In the genomic region with DNA sequence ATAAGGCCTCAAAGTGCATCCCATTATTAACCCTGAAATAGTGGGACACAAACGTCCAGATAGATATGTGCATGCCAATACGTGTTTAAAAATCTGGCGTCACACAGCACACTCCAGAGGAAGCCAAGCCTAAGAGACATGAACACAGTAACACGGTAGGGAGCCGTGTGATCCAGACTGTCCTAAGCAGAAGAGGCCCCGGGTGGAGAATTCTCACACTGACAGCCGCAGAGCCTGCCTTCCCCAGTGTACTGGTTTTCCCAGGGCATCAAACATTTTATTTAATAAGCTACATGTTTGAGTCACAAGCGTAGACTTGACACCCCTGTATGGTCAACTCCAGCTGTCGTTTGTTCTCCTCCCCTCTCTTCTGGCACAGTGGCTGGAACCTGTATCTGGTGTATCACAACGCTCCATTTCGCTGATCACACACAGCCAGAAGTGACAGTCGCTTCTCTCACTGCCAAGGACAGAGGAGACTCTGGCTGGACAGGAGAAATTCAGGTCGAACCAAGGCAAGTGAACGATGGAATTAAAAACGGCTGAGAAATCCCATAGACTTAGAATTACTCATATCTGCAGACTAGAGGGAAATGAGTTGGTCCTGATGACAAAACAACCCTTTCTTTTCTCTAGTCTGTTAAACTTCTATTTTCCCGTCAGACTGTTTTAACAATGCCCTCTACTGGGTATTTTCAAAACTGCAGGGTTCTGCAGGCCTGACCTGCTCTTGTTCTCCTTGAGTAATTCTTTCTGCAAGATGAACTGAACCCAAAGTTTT, we compare ENCODE assay signal across 9 cellular contexts.
DNase-seq lines count a peak whose midpoint lies in the region; ATAC-seq, FAIRE-seq and TF ChIP-seq lines count a peak whose summit lies in the region.
"Had no signal": no experiment of that assay in that cellular context is flagged by ENCODE, and none has a peak within 500 bp of the region (broad histone marks: within the 10 kb centered on the region; RNA-seq: fewer than 3 reads in every experiment).

No MANE protein-coding gene starts in this region.

- no peaks in the 10 kb centered on the region for H3K27me3 ChIP-seq in mammary epithelial cell (ENCODE audit: insufficient read depth, low read length)
- H3K27me3 ChIP-seq in keratinocyte (ENCODE audit: control insufficient read depth, extremely low read depth, insufficient read depth, low read length): no peaks in the 10 kb centered on the region
- no peaks in the 10 kb centered on the region for H3K27me3 ChIP-seq in tibial artery

- WGBS in mammary epithelial cell (ENCODE audit: low coverage, missing lambda C conversion rate): 45% methylated on average over 13 of the region's 16 CpGs

- H3K9ac ChIP-seq in mammary epithelial cell (ENCODE audit: insufficient read depth, low read length) (no peak overlapping the region), keratinocyte (ENCODE audit: control insufficient read depth, extremely low read depth, insufficient read depth, low read length) (no peak overlapping the region)

- DNase-seq in Ammon's horn (ENCODE audit: low spot score): peak; percentile 35
- peak; percentile 10 for DNase-seq in GM04503 (ENCODE audit: low read depth)
- peak; percentile 25 for DNase-seq in NCI-H460 (ENCODE audit: extremely low read depth, low read depth)
- DNase-seq in mammary epithelial cell: peak; percentile 54
- DNase-seq in keratinocyte (ENCODE audit: low read depth, low spot score): no peak
- no peak for DNase-seq in tibial artery

- no peak overlapping the region for H3K4me2 ChIP-seq in mammary epithelial cell (ENCODE audit: insufficient read depth, low read depth, low read length)
- no peak overlapping the region for H3K4me2 ChIP-seq in keratinocyte (ENCODE audit: control insufficient read depth, extremely low read depth, insufficient read depth, low read depth, low read length)

- dilution Hi-C loops in mammary epithelial cell (cut with HindIII; ENCODE audit: low sequenced_read_pairs): no loop called here
- dilution Hi-C loops in keratinocyte (cut with MboI; ENCODE audit: extremely low pct_ligation_motif_present, low sequenced_read_pairs): no loop called here

- in situ Hi-C loops in mammary epithelial cell (cut with MboI; ENCODE audit: low sequenced_read_pairs in 2 of 2): no loop called here

- H3K9me3 ChIP-seq in mammary epithelial cell (replicated peaks; ENCODE audit: insufficient read depth, low read length): no peaks in the 10 kb centered on the region
- no peaks in the 10 kb centered on the region for H3K9me3 ChIP-seq in keratinocyte (ENCODE audit: control insufficient read depth, low read depth, low read length)
- no peaks in the 10 kb centered on the region for H3K9me3 ChIP-seq in tibial artery

- H3K27ac ChIP-seq in mammary epithelial cell (ENCODE audit: insufficient read depth, low read depth, low read length) (no peak overlapping the region), keratinocyte (ENCODE audit: control insufficient read depth, insufficient read depth, low read length) (no peak overlapping the region), tibial artery (no peak overlapping the region)

- TF ChIP-seq CTCF in mammary epithelial cell (conservative IDR thresholded peaks at IDR 0.05 in 1 of 2, IDR thresholded peaks at IDR 0.05 in 1 of 2; ENCODE audit: extremely low read depth in 1 of 2, insufficient read depth in 1 of 2, low read depth in 1 of 2, low read length in 2 of 2) (peak; percentile 43 to 59), keratinocyte (optimal IDR thresholded peaks at IDR 0.05 in 1 of 3, IDR thresholded peaks at IDR 0.05 in 1 of 3, conservative IDR thresholded peaks at IDR 0.05 in 1 of 3; ENCODE audit: extremely low read depth in 1 of 3, insufficient read depth in 2 of 3, low read length in 3 of 3) (peak in 2 of 3 experiments; percentile 24 to 46), tibial artery (IDR thresholded peaks at IDR 0.05) (peak; percentile 80 to 83)

- no peak overlapping the region for H2AFZ ChIP-seq in mammary epithelial cell (ENCODE audit: low read depth, low read length)
- no peak overlapping the region for H2AFZ ChIP-seq in keratinocyte (ENCODE audit: control insufficient read depth, low read length)

- intact Hi-C loops in mammary epithelial cell (cut with micrococcal nuclease): loop anchor here (1.0 to 10.0 kb wide), 4 partner anchors 130 to 567 kb away; a partner anchor contains a TSS
- intact Hi-C loops in tibial artery (cut with DNase I; ENCODE audit: low total_unique reads): loop anchor here (5.0 to 10.0 kb wide), 2 partner anchors 360 to 1147 kb away; a partner anchor contains a TSS

- ATAC-seq in GM21717 (IDR thresholded peaks at IDR 0.05; ENCODE audit: unreplicated experiment): no peak
- no peak for ATAC-seq in GM18868 (IDR thresholded peaks at IDR 0.05; ENCODE audit: unreplicated experiment)
- ATAC-seq: naive thymus-derived CD8-positive, alpha-beta T cell had no signal

- no TSS peak for BruUV-seq in mammary epithelial cell (replicated peaks; lab: Mats Ljungman, UMichigan)

- FAIRE-seq in keratinocyte (lab: Jason Lieb, UNC): no peak

- CTCF ChIA-PET in mammary epithelial cell (lab: Charles Lee; ENCODE audit: low non-redundant PET): no interaction called here

- no peaks in the 10 kb centered on the region for H3K36me3 ChIP-seq in mammary epithelial cell (ENCODE audit: insufficient read depth, low read length)
- no peaks in the 10 kb centered on the region for H3K36me3 ChIP-seq in keratinocyte (ENCODE audit: control insufficient read depth in 2 of 2, extremely low read depth in 1 of 2, insufficient read depth in 2 of 2, low read length in 2 of 2)
- H3K36me3 ChIP-seq in tibial artery: no peaks in the 10 kb centered on the region

- H3K79me2 ChIP-seq in mammary epithelial cell (ENCODE audit: insufficient read depth, low read length) (no peaks in the 10 kb centered on the region), keratinocyte (ENCODE audit: control insufficient read depth, insufficient read depth, low read length) (no peaks in the 10 kb centered on the region)

- H3K4me1 ChIP-seq in mammary epithelial cell (ENCODE audit: insufficient read depth, low read length): no peaks in the 10 kb centered on the region
- H3K4me1 ChIP-seq in keratinocyte (ENCODE audit: control insufficient read depth, extremely low read depth, insufficient read depth, low read length): no peaks in the 10 kb centered on the region
- H3K4me1 ChIP-seq in tibial artery: no peaks in the 10 kb centered on the region

- H4K20me1 ChIP-seq in mammary epithelial cell (ENCODE audit: insufficient read depth, low read length): no peaks in the 10 kb centered on the region
- H4K20me1 ChIP-seq in keratinocyte (ENCODE audit: control insufficient read depth, extremely low read depth, insufficient read depth, low read length): no peaks in the 10 kb centered on the region

- no peaks in the 10 kb centered on the region for H3K9me1 ChIP-seq in keratinocyte (ENCODE audit: control insufficient read depth, extremely low read depth, insufficient read depth, low read length)

- H3K4me3 ChIP-seq in mammary epithelial cell (replicated peaks in 1 of 3; ENCODE audit: insufficient read depth in 1 of 3, low read depth in 2 of 3, low read length in 3 of 3): no peak overlapping the region
- H3K4me3 ChIP-seq in keratinocyte (ENCODE audit: control insufficient read depth in 2 of 3, extremely low read depth in 1 of 3, insufficient read depth in 2 of 3, low read depth in 1 of 3, low read length in 3 of 3): no peak overlapping the region
- peak overlapping the region in 1 of 2 donors; percentile 14 for H3K4me3 ChIP-seq in tibial artery

Comparison
In these comparisons a context has a peak if more than half of its experiments do, and no peak if none do; other contexts are left out.
1. DNase-seq: peak in Ammon's horn (single experiment), GM04503 (single experiment), NCI-H460 (single experiment) and mammary epithelial cell (single experiment); none in keratinocyte (single experiment) and tibial artery (0 of 2).
2. Peak in every context shown above with its lines, with median percentiles within 50 percentile points of each other: CTCF ChIP-seq.